In the genomic region with DNA sequence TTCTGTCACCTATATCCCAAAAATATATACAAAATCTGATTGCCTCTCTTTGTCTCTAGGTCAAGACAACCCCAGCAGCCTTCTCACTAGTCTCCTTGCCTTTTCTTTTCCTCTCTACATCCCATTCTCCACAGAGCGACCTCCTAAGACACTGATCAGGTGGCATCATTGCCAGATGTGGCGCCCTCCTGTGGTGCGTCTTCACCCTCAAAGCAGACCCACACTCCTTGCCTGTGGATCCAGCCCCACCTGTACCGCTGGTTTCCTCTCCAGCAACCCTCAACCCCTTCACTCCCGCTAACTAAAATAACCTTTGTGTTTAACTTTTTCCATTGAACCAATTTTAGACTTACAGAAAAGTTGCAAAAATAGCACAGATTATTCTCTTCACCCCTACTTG, we compare ENCODE assay signal across 2 cellular contexts.
TF ChIP-seq lines count a peak whose summit lies in the region.

No MANE protein-coding gene starts in this region.

TF ChIP-seq in IMR-90, 13 proteins besides CTCF, POLR2A, EP300 and RAD21:
- TF ChIP-seq RCOR1 (IDR thresholded peaks at IDR 0.05; ENCODE audit: insufficient replicate concordance, low read length) (no peak), SMC3 (IDR thresholded peaks at IDR 0.05; ENCODE audit: low read depth, low read length) (0 out of 2 replicates have a peak, but pooled peaks have one; percentile 15)

TF ChIP-seq in K562, 482 proteins besides CTCF, POLR2A, EP300 and RAD21:
- TF ChIP-seq, protein P1, sequence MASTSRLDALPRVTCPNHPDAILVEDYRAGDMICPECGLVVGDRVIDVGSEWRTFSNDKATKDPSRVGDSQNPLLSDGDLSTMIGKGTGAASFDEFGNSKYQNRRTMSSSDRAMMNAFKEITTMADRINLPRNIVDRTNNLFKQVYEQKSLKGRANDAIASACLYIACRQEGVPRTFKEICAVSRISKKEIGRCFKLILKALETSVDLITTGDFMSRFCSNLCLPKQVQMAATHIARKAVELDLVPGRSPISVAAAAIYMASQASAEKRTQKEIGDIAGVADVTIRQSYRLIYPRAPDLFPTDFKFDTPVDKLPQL (IDR thresholded peaks at IDR 0.05; ENCODE audit: extremely low read depth, insufficient read length) = no peak
- TF ChIP-seq MCM5 (IDR thresholded peaks at IDR 0.05; ENCODE audit: low read depth) = no peak
- TF ChIP-seq, protein P2, sequence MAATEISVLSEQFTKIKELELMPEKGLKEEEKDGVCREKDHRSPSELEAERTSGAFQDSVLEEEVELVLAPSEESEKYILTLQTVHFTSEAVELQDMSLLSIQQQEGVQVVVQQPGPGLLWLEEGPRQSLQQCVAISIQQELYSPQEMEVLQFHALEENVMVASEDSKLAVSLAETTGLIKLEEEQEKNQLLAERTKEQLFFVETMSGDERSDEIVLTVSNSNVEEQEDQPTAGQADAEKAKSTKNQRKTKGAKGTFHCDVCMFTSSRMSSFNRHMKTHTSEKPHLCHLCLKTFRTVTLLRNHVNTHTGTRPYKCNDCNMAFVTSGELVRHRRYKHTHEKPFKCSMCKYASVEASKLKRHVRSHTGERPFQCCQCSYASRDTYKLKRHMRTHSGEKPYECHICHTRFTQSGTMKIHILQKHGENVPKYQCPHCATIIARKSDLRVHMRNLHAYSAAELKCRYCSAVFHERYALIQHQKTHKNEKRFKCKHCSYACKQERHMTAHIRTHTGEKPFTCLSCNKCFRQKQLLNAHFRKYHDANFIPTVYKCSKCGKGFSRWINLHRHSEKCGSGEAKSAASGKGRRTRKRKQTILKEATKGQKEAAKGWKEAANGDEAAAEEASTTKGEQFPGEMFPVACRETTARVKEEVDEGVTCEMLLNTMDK (IDR thresholded peaks at IDR 0.05; ENCODE audit: borderline replicate concordance, insufficient read depth, low read depth, low read length, poor library complexity, severe bottlenecking) = peak; percentile 72
